In genomic region chr22:26273011-26273675, GRCh38 we compare ENCODE assay signal across 21 cellular contexts.
DNase-seq lines count a peak whose midpoint lies in the region; ATAC-seq and TF ChIP-seq lines count a peak whose summit lies in the region.
"Had no signal": no experiment of that assay in that cellular context is flagged by ENCODE, and none has a peak within 500 bp of the region (broad histone marks: within the 10 kb centered on the region; RNA-seq: fewer than 3 reads in every experiment).

No MANE protein-coding gene starts in this region.

- no peaks in the 10 kb centered on the region for H3K4me1 Mint-ChIP-seq in activated naive CD8-positive, alpha-beta T cell treated with anti-CD3 and anti-CD28 coated beads, Interleukin-2, amount 50 U/mL, for 24 hours
- peaks cover 9% of the 10 kb centered on the region for H3K4me1 Mint-ChIP-seq in endothelial cell (ENCODE audit: unreplicated experiment)

- TF ChIP-seq EP300 in stomach (IDR thresholded peaks at IDR 0.05): no peak

- H3K36me3 ChIP-seq in stomach: no peaks in the 10 kb centered on the region
- H3K36me3 ChIP-seq: cardiac muscle cell, suprapubic skin, uterus had no signal

- no peak for TF ChIP-seq POLR2A in stomach (IDR thresholded peaks at IDR 0.05)

- intact Hi-C loops in stomach (cut with DNase I; ENCODE audit: low total_unique reads): no loop called here

- no peaks in the 10 kb centered on the region for H3K4me1 ChIP-seq in stomach
- H3K4me1 ChIP-seq: suprapubic skin, uterus had no signal

- ATAC-seq in activated naive CD8-positive, alpha-beta T cell treated with anti-CD3 and anti-CD28 coated beads, Interleukin-2, amount 50 U/mL, for 24 hours: no peak

- no peaks in the 10 kb centered on the region for H3K9me3 ChIP-seq in stomach
- H3K9me3 ChIP-seq: SK-N-SH, suprapubic skin, uterus had no signal

- H3K4me3 ChIP-seq in stomach: no peak overlapping the region
- H3K4me3 ChIP-seq: cardiac muscle cell, skin epidermis, suprapubic skin, uterus had no signal

- DNase-seq in NCI-H1092 treated with DMSO at 0.1 percent for 48 hours (lab: John Stamatoyannopoulos, UW) (peak; percentile 98), NCI-H69 (lab: John Stamatoyannopoulos, UW) (peak; percentile 35), globus pallidus (ENCODE audit: low spot score) (peak; percentile 77), putamen (ENCODE audit: low spot score) (peak; percentile 67), stomach (no peak), endothelial cell (ENCODE audit: low spot score) (no peak)
- DNase-seq in activated naive CD8-positive, alpha-beta T cell treated with anti-CD3 and anti-CD28 coated beads, Interleukin-2, amount 50 U/mL, for 24 hours: no peak
- DNase-seq: activated CD4-positive, alpha-beta T cell treated with anti-CD3 and anti-CD28 coated beads for 48 hours; activated gamma-delta T cell treated with Interleukin-2 at 50 U/mL for 16 hours; activated T-cell treated with anti-CD3 and anti-CD28 coated beads, Interleukin-2, amount 50 U/mL, for 24 hours; EL; glutamatergic neuron; H9; mammary epithelial cell; SK-N-SH; stimulated activated CD4-positive, alpha-beta T cell treated with anti-CD3 and anti-CD28 coated beads, Interleukin-1b, Interleukin-23, amount 100 ng/mL, for 48 hours; T-helper 2 cell; uterus had no signal

- no peak overlapping the region for H3K27ac ChIP-seq in stomach
- H3K27ac ChIP-seq: cardiac muscle cell, skin epidermis, suprapubic skin, uterus had no signal

- TF ChIP-seq CTCF in stomach (IDR thresholded peaks at IDR 0.05) (no peak), endothelial cell (IDR thresholded peaks at IDR 0.05; ENCODE audit: unreplicated experiment) (no peak)

- H3K9me3 Mint-ChIP-seq in activated naive CD8-positive, alpha-beta T cell treated with anti-CD3 and anti-CD28 coated beads, Interleukin-2, amount 50 U/mL, for 24 hours: no peaks in the 10 kb centered on the region
- no peaks in the 10 kb centered on the region for H3K9me3 Mint-ChIP-seq in endothelial cell (ENCODE audit: unreplicated experiment)
- H3K9me3 Mint-ChIP-seq: activated T-cell treated with anti-CD3 and anti-CD28 coated beads, Interleukin-2, amount 50 U/mL, for 24 hours; H9 had no signal

- peaks cover 7% of the 10 kb centered on the region for H3K27me3 Mint-ChIP-seq in activated naive CD8-positive, alpha-beta T cell treated with anti-CD3 and anti-CD28 coated beads, Interleukin-2, amount 50 U/mL, for 24 hours
- peaks cover 4% of the 10 kb centered on the region for H3K27me3 Mint-ChIP-seq in endothelial cell (ENCODE audit: unreplicated experiment)

- no peak overlapping the region for H3K27ac Mint-ChIP-seq in activated naive CD8-positive, alpha-beta T cell treated with anti-CD3 and anti-CD28 coated beads, Interleukin-2, amount 50 U/mL, for 24 hours
- H3K27ac Mint-ChIP-seq in endothelial cell (ENCODE audit: unreplicated experiment): no peak overlapping the region
- H3K27ac Mint-ChIP-seq: activated T-cell treated with anti-CD3 and anti-CD28 coated beads, Interleukin-2, amount 50 U/mL, for 24 hours; H9 had no signal

- no peak overlapping the region for H3K4me3 Mint-ChIP-seq in activated naive CD8-positive, alpha-beta T cell treated with anti-CD3 and anti-CD28 coated beads, Interleukin-2, amount 50 U/mL, for 24 hours
- no peak overlapping the region for H3K4me3 Mint-ChIP-seq in endothelial cell (ENCODE audit: unreplicated experiment)
- H3K4me3 Mint-ChIP-seq: activated T-cell treated with anti-CD3 and anti-CD28 coated beads, Interleukin-2, amount 50 U/mL, for 24 hours; H9 had no signal

- 67 to 84% (median 80%) methylated on average over 8 to 12 of the region's 12 CpGs for WGBS in stomach, 5 donors

- no peaks in the 10 kb centered on the region for H3K36me3 Mint-ChIP-seq in activated naive CD8-positive, alpha-beta T cell treated with anti-CD3 and anti-CD28 coated beads, Interleukin-2, amount 50 U/mL, for 24 hours (ENCODE audit: low read depth)
- no peaks in the 10 kb centered on the region for H3K36me3 Mint-ChIP-seq in endothelial cell (ENCODE audit: low read depth, unreplicated experiment)

- peaks cover 0 to 56% (median 6%) of the 10 kb centered on the region in 3 donors for H3K27me3 ChIP-seq in stomach
- H3K27me3 ChIP-seq: cardiac muscle cell, uterus had no signal

Comparison
In these comparisons a context has a peak if more than half of its experiments do, and no peak if none do; other contexts are left out.
1. DNase-seq: peak in NCI-H1092 treated with DMSO at 0.1 percent for 48 hours (single experiment), NCI-H69 (single experiment), globus pallidus (single experiment) and putamen (single experiment); none in stomach (single experiment), activated naive CD8-positive, alpha-beta T cell treated with anti-CD3 and anti-CD28 coated beads, Interleukin-2, amount 50 U/mL, for 24 hours (single experiment) and endothelial cell (single experiment).